In genomic region chr1:43968348-43968948, GRCh38 we compare ENCODE assay signal across 1 cellular context.
TF ChIP-seq lines count a peak whose summit lies in the region.

No MANE protein-coding gene starts in this region.

TF ChIP-seq in HepG2, 621 proteins besides CTCF, POLR2A, EP300 and RAD21 (continues in another document):
- TF ChIP-seq, protein P1, sequence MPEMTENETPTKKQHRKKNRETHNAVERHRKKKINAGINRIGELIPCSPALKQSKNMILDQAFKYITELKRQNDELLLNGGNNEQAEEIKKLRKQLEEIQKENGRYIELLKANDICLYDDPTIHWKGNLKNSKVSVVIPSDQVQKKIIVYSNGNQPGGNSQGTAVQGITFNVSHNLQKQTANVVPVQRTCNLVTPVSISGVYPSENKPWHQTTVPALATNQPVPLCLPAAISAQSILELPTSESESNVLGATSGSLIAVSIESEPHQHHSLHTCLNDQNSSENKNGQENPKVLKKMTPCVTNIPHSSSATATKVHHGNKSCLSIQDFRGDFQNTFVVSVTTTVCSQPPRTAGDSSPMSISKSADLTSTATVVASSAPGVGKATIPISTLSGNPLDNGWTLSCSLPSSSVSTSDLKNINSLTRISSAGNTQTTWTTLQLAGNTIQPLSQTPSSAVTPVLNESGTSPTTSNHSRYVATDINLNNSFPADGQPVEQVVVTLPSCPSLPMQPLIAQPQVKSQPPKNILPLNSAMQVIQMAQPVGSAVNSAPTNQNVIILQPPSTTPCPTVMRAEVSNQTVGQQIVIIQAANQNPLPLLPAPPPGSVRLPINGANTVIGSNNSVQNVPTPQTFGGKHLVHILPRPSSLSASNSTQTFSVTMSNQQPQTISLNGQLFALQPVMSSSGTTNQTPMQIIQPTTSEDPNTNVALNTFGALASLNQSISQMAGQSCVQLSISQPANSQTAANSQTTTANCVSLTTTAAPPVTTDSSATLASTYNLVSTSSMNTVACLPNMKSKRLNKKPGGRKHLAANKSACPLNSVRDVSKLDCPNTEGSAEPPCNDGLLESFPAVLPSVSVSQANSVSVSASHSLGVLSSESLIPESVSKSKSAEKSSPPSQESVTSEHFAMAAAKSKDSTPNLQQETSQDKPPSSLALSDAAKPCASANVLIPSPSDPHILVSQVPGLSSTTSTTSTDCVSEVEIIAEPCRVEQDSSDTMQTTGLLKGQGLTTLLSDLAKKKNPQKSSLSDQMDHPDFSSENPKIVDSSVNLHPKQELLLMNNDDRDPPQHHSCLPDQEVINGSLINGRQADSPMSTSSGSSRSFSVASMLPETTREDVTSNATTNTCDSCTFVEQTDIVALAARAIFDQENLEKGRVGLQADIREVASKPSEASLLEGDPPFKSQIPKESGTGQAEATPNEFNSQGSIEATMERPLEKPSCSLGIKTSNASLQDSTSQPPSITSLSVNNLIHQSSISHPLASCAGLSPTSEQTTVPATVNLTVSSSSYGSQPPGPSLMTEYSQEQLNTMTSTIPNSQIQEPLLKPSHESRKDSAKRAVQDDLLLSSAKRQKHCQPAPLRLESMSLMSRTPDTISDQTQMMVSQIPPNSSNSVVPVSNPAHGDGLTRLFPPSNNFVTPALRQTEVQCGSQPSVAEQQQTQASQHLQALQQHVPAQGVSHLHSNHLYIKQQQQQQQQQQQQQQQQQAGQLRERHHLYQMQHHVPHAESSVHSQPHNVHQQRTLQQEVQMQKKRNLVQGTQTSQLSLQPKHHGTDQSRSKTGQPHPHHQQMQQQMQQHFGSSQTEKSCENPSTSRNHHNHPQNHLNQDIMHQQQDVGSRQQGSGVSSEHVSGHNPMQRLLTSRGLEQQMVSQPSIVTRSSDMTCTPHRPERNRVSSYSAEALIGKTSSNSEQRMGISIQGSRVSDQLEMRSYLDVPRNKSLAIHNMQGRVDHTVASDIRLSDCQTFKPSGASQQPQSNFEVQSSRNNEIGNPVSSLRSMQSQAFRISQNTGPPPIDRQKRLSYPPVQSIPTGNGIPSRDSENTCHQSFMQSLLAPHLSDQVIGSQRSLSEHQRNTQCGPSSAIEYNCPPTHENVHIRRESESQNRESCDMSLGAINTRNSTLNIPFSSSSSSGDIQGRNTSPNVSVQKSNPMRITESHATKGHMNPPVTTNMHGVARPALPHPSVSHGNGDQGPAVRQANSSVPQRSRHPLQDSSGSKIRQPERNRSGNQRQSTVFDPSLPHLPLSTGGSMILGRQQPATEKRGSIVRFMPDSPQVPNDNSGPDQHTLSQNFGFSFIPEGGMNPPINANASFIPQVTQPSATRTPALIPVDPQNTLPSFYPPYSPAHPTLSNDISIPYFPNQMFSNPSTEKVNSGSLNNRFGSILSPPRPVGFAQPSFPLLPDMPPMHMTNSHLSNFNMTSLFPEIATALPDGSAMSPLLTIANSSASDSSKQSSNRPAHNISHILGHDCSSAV (CRISPR knock-in tag; IDR thresholded peaks at IDR 0.05; ENCODE audit: borderline replicate concordance) = no peak
- TF ChIP-seq MXD1 (CRISPR knock-in tag; IDR thresholded peaks at IDR 0.05) (no peak), ZSCAN30 (CRISPR knock-in tag; IDR thresholded peaks at IDR 0.05) (no peak), ARNT (IDR thresholded peaks at IDR 0.05) (no peak), KLF9 (CRISPR knock-in tag; IDR thresholded peaks at IDR 0.05; ENCODE audit: low read depth) (no peak), MTF2 (CRISPR knock-in tag; IDR thresholded peaks at IDR 0.05; ENCODE audit: borderline replicate concordance) (no peak), TOPORS (CRISPR knock-in tag; IDR thresholded peaks at IDR 0.05) (no peak), U2AF1 (optimal IDR thresholded peaks at IDR 0.05; ENCODE audit: low read depth, low read length) (no peak), ATRX (CRISPR knock-in tag; IDR thresholded peaks at IDR 0.05; ENCODE audit: borderline replicate concordance) (no peak), POLR2AphosphoS5 (IDR thresholded peaks at IDR 0.05; ENCODE audit: low read depth, low read length) (no peak), KDM6A (CRISPR knock-in tag; IDR thresholded peaks at IDR 0.05; ENCODE audit: low read depth) (no peak), ZBTB38 (CRISPR knock-in tag; IDR thresholded peaks at IDR 0.05) (no peak), FOSL1 (CRISPR knock-in tag; IDR thresholded peaks at IDR 0.05; ENCODE audit: borderline replicate concordance) (no peak), ZNF337 (CRISPR knock-in tag; IDR thresholded peaks at IDR 0.05; ENCODE audit: borderline replicate concordance, low read depth) (no peak), ZNF44 (CRISPR knock-in tag; IDR thresholded peaks at IDR 0.05) (no peak), ZNF431 (CRISPR knock-in tag; IDR thresholded peaks at IDR 0.05; ENCODE audit: borderline replicate concordance, low read depth) (no peak), PAWR (CRISPR knock-in tag; IDR thresholded peaks at IDR 0.05; ENCODE audit: borderline replicate concordance) (no peak), NAIF1 (CRISPR knock-in tag; IDR thresholded peaks at IDR 0.05; ENCODE audit: borderline replicate concordance) (no peak), THAP7 (CRISPR knock-in tag; IDR thresholded peaks at IDR 0.05) (no peak), PLRG1 (conservative IDR thresholded peaks at IDR 0.05) (no peak), REL (CRISPR knock-in tag; conservative IDR thresholded peaks at IDR 0.05) (no peak), XBP1 (CRISPR knock-in tag; IDR thresholded peaks at IDR 0.05) (no peak), ZFYVE20 (CRISPR knock-in tag; IDR thresholded peaks at IDR 0.05; ENCODE audit: borderline replicate concordance, low read depth) (no peak), ATM (IDR thresholded peaks at IDR 0.05; ENCODE audit: borderline replicate concordance) (no peak), ZNF816 (CRISPR knock-in tag; IDR thresholded peaks at IDR 0.05; ENCODE audit: borderline replicate concordance) (no peak), NR2F6 (IDR thresholded peaks at IDR 0.05) (no peak), NR2F6 (CRISPR knock-in tag; IDR thresholded peaks at IDR 0.05) (peak; percentile 34; the same call in 1 of the 2 replicates), ZNF792 (CRISPR knock-in tag; IDR thresholded peaks at IDR 0.05) (0 out of 2 replicates have a peak, but pooled peaks have one; percentile 58), ZNF543 (CRISPR knock-in tag; IDR thresholded peaks at IDR 0.05) (no peak), TSC22D2 (CRISPR knock-in tag; IDR thresholded peaks at IDR 0.05; ENCODE audit: borderline replicate concordance) (0 out of 2 replicates have a peak, but pooled peaks have one; percentile 51), SIX1 (CRISPR knock-in tag; IDR thresholded peaks at IDR 0.05; ENCODE audit: borderline replicate concordance) (no peak), ISX (CRISPR knock-in tag; conservative IDR thresholded peaks at IDR 0.05) (no peak), JARID2 (CRISPR knock-in tag; IDR thresholded peaks at IDR 0.05; ENCODE audit: insufficient replicate concordance) (no peak), ZNF674 (CRISPR knock-in tag; IDR thresholded peaks at IDR 0.05; ENCODE audit: low read depth) (no peak), ZNF605 (CRISPR knock-in tag; IDR thresholded peaks at IDR 0.05) (no peak), SRF (IDR thresholded peaks at IDR 0.05; ENCODE audit: low read depth, low read length) (no peak), ZNF512B (CRISPR knock-in tag; IDR thresholded peaks at IDR 0.05; ENCODE audit: borderline replicate concordance) (no peak), KLF11 (CRISPR knock-in tag; IDR thresholded peaks at IDR 0.05) (peak; percentile 40; the same call in 1 of the 2 replicates), DNMT1 (CRISPR knock-in tag; IDR thresholded peaks at IDR 0.05) (no peak), CEBPB (IDR thresholded peaks at IDR 0.05; ENCODE audit: borderline replicate concordance, low read depth, low read length) (no peak), MYPOP (CRISPR knock-in tag; IDR thresholded peaks at IDR 0.05) (no peak), ESRRA (CRISPR knock-in tag; IDR thresholded peaks at IDR 0.05; ENCODE audit: low read depth) (no peak), ZNF317 (CRISPR knock-in tag; IDR thresholded peaks at IDR 0.05) (no peak), ZNF430 (CRISPR knock-in tag; IDR thresholded peaks at IDR 0.05) (no peak)
- TF ChIP-seq, protein P2, sequence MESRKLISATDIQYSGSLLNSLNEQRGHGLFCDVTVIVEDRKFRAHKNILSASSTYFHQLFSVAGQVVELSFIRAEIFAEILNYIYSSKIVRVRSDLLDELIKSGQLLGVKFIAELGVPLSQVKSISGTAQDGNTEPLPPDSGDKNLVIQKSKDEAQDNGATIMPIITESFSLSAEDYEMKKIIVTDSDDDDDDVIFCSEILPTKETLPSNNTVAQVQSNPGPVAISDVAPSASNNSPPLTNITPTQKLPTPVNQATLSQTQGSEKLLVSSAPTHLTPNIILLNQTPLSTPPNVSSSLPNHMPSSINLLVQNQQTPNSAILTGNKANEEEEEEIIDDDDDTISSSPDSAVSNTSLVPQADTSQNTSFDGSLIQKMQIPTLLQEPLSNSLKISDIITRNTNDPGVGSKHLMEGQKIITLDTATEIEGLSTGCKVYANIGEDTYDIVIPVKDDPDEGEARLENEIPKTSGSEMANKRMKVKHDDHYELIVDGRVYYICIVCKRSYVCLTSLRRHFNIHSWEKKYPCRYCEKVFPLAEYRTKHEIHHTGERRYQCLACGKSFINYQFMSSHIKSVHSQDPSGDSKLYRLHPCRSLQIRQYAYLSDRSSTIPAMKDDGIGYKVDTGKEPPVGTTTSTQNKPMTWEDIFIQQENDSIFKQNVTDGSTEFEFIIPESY (CRISPR knock-in tag; IDR thresholded peaks at IDR 0.05) = no peak
- TF ChIP-seq, protein P3, sequence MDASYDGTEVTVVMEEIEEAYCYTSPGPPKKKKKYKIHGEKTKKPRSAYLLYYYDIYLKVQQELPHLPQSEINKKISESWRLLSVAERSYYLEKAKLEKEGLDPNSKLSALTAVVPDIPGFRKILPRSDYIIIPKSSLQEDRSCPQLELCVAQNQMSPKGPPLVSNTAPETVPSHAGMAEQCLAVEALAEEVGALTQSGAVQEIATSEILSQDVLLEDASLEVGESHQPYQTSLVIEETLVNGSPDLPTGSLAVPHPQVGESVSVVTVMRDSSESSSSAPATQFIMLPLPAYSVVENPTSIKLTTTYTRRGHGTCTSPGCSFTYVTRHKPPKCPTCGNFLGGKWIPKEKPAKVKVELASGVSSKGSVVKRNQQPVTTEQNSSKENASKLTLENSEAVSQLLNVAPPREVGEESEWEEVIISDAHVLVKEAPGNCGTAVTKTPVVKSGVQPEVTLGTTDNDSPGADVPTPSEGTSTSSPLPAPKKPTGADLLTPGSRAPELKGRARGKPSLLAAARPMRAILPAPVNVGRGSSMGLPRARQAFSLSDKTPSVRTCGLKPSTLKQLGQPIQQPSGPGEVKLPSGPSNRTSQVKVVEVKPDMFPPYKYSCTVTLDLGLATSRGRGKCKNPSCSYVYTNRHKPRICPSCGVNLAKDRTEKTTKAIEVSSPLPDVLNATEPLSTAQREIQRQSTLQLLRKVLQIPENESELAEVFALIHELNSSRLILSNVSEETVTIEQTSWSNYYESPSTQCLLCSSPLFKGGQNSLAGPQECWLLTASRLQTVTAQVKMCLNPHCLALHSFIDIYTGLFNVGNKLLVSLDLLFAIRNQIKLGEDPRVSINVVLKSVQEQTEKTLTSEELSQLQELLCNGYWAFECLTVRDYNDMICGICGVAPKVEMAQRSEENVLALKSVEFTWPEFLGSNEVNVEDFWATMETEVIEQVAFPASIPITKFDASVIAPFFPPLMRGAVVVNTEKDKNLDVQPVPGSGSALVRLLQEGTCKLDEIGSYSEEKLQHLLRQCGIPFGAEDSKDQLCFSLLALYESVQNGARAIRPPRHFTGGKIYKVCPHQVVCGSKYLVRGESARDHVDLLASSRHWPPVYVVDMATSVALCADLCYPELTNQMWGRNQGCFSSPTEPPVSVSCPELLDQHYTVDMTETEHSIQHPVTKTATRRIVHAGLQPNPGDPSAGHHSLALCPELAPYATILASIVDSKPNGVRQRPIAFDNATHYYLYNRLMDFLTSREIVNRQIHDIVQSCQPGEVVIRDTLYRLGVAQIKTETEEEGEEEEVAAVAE (CRISPR knock-in tag; IDR thresholded peaks at IDR 0.05; ENCODE audit: borderline replicate concordance) = 0 out of 2 replicates have a peak, but pooled peaks have one; percentile 58
